Comparison of ENCODE assay signal across 1 cellular context in the genomic region with DNA sequence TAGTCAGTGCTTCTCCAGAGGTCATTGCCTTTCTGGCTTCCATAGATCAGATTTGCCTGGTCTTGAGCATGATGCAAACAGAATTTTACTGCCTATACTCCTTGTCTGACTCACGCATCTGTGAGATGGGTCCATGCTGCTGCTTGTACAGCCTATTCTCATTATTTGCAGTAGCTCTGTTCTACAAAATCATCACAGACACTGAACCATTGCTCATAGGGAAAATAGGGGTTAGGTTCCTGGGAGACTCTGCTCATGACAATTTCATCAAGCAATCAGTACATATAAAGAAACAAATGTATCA.
TF ChIP-seq lines count a peak whose summit lies in the region.

No MANE protein-coding gene starts in this region.

TF ChIP-seq in GM12878, 131 proteins besides CTCF, POLR2A, EP300 and RAD21 (continued from another document):
- no peak for TF ChIP-seq IRF5 (IDR thresholded peaks at IDR 0.05; ENCODE audit: borderline replicate concordance)
- no peak for TF ChIP-seq ATF7 (IDR thresholded peaks at IDR 0.05; ENCODE audit: low read depth)
- no peak for TF ChIP-seq RFX5 (IDR thresholded peaks at IDR 0.05; ENCODE audit: low read depth, low read length)
- TF ChIP-seq STAT3 (IDR thresholded peaks at IDR 0.05; ENCODE audit: low read depth, low read length) = no peak
- TF ChIP-seq, protein P1, sequence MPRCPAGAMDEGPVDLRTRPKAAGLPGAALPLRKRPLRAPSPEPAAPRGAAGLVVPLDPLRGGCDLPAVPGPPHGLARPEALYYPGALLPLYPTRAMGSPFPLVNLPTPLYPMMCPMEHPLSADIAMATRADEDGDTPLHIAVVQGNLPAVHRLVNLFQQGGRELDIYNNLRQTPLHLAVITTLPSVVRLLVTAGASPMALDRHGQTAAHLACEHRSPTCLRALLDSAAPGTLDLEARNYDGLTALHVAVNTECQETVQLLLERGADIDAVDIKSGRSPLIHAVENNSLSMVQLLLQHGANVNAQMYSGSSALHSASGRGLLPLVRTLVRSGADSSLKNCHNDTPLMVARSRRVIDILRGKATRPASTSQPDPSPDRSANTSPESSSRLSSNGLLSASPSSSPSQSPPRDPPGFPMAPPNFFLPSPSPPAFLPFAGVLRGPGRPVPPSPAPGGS (IDR thresholded peaks at IDR 0.05; ENCODE audit: borderline replicate concordance, insufficient read depth, low read depth, low read length, poor library complexity, severe bottlenecking) = no peak
- TF ChIP-seq GABPA (IDR thresholded peaks at IDR 0.05; ENCODE audit: low read depth) = no peak
TF ChIP-seq in GM12878: peak in this region for 0.
